In the genomic region with DNA sequence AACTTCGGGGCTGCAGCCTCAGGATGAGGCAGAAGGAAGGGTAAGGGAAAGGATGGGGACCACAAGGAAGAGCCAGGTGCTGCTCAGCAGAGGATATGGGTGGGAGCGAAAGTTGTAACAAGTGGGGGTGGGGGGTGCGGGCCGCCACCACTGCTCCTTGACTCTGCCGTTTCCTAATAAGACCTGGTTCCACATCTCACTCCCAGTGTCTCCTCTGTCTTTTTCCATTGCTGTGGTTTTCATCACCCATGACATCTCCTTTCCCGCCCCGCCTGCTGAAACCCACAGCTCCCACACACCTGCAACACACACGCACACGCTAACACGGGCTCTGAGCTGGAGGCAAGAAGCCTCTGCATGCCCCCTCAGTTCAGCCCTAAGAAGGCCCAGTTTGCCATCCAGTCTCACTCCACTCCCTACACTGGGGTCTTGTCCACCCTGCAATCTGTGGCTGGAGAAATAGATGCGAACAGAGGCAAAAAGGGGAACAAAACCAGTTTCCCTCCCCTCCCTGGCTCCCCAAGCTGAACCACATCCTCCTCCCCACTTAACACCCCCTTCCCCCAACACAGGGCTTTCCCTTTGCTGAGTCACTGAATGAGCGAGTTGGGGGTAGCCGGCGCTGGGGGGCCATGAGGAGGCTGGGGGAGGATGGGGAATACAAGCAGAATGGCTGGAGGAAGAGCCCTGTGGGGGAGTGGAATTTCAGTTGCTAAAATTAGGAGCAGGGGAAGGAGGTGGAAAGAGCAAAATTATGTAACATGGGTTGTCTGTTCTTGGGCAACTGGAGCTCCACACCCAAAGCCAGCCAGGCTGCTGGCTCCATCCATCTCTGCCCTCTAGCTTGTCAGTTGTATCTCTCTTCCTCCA, we compare ENCODE assay signal across 1 cellular context.
TF ChIP-seq lines count a peak whose summit lies in the region.

No MANE protein-coding gene starts in this region.

TF ChIP-seq in GM23338, 12 proteins besides CTCF, POLR2A, EP300 and RAD21 (continued from another document):
- TF ChIP-seq, protein P1, sequence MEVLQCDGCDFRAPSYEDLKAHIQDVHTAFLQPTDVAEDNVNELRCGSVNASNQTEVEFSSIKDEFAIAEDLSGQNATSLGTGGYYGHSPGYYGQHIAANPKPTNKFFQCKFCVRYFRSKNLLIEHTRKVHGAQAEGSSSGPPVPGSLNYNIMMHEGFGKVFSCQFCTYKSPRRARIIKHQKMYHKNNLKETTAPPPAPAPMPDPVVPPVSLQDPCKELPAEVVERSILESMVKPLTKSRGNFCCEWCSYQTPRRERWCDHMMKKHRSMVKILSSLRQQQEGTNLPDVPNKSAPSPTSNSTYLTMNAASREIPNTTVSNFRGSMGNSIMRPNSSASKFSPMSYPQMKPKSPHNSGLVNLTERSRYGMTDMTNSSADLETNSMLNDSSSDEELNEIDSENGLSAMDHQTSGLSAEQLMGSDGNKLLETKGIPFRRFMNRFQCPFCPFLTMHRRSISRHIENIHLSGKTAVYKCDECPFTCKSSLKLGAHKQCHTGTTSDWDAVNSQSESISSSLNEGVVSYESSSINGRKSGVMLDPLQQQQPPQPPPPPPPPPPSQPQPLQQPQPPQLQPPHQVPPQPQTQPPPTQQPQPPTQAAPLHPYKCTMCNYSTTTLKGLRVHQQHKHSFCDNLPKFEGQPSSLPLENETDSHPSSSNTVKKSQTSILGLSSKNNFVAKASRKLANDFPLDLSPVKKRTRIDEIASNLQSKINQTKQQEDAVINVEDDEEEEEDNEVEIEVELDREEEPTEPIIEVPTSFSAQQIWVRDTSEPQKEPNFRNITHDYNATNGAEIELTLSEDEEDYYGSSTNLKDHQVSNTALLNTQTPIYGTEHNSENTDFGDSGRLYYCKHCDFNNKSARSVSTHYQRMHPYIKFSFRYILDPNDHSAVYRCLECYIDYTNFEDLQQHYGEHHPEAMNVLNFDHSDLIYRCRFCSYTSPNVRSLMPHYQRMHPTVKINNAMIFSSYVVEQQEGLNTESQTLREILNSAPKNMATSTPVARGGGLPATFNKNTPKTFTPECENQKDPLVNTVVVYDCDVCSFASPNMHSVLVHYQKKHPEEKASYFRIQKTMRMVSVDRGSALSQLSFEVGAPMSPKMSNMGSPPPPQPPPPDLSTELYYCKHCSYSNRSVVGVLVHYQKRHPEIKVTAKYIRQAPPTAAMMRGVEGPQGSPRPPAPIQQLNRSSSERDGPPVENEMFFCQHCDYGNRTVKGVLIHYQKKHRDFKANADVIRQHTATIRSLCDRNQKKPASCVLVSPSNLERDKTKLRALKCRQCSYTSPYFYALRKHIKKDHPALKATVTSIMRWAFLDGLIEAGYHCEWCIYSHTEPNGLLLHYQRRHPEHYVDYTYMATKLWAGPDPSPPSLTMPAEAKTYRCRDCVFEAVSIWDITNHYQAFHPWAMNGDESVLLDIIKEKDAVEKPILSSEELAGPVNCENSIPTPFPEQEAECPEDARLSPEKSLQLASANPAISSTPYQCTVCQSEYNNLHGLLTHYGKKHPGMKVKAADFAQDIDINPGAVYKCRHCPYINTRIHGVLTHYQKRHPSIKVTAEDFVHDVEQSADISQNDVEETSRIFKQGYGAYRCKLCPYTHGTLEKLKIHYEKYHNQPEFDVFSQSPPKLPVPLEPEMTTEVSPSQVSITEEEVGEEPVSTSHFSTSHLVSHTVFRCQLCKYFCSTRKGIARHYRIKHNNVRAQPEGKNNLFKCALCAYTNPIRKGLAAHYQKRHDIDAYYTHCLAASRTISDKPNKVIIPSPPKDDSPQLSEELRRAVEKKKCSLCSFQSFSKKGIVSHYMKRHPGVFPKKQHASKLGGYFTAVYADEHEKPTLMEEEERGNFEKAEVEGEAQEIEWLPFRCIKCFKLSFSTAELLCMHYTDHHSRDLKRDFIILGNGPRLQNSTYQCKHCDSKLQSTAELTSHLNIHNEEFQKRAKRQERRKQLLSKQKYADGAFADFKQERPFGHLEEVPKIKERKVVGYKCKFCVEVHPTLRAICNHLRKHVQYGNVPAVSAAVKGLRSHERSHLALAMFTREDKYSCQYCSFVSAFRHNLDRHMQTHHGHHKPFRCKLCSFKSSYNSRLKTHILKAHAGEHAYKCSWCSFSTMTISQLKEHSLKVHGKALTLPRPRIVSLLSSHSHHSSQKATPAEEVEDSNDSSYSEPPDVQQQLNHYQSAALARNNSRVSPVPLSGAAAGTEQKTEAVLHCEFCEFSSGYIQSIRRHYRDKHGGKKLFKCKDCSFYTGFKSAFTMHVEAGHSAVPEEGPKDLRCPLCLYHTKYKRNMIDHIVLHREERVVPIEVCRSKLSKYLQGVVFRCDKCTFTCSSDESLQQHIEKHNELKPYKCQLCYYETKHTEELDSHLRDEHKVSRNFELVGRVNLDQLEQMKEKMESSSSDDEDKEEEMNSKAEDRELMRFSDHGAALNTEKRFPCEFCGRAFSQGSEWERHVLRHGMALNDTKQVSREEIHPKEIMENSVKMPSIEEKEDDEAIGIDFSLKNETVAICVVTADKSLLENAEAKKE (CRISPR knock-in tag; IDR thresholded peaks at IDR 0.05) = no peak
- TF ChIP-seq, protein P2, sequence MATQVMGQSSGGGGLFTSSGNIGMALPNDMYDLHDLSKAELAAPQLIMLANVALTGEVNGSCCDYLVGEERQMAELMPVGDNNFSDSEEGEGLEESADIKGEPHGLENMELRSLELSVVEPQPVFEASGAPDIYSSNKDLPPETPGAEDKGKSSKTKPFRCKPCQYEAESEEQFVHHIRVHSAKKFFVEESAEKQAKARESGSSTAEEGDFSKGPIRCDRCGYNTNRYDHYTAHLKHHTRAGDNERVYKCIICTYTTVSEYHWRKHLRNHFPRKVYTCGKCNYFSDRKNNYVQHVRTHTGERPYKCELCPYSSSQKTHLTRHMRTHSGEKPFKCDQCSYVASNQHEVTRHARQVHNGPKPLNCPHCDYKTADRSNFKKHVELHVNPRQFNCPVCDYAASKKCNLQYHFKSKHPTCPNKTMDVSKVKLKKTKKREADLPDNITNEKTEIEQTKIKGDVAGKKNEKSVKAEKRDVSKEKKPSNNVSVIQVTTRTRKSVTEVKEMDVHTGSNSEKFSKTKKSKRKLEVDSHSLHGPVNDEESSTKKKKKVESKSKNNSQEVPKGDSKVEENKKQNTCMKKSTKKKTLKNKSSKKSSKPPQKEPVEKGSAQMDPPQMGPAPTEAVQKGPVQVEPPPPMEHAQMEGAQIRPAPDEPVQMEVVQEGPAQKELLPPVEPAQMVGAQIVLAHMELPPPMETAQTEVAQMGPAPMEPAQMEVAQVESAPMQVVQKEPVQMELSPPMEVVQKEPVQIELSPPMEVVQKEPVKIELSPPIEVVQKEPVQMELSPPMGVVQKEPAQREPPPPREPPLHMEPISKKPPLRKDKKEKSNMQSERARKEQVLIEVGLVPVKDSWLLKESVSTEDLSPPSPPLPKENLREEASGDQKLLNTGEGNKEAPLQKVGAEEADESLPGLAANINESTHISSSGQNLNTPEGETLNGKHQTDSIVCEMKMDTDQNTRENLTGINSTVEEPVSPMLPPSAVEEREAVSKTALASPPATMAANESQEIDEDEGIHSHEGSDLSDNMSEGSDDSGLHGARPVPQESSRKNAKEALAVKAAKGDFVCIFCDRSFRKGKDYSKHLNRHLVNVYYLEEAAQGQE (IDR thresholded peaks at IDR 0.05; ENCODE audit: unreplicated experiment) = no peak
- TF ChIP-seq CREB1 (CRISPR knock-in tag; IDR thresholded peaks at IDR 0.05; ENCODE audit: low read depth) (no peak), ZNF331 (CRISPR knock-in tag; IDR thresholded peaks at IDR 0.05; ENCODE audit: low read depth) (no peak), POLR2AphosphoS5 (IDR thresholded peaks at IDR 0.05; ENCODE audit: low read depth) (no peak), EZH2phosphoT487 (IDR thresholded peaks at IDR 0.05; ENCODE audit: unreplicated experiment) (no peak), NANOG (IDR thresholded peaks at IDR 0.05; ENCODE audit: borderline replicate concordance) (no peak), ZNF114 (CRISPR knock-in tag; IDR thresholded peaks at IDR 0.05) (no peak)
